In the genomic region with DNA sequence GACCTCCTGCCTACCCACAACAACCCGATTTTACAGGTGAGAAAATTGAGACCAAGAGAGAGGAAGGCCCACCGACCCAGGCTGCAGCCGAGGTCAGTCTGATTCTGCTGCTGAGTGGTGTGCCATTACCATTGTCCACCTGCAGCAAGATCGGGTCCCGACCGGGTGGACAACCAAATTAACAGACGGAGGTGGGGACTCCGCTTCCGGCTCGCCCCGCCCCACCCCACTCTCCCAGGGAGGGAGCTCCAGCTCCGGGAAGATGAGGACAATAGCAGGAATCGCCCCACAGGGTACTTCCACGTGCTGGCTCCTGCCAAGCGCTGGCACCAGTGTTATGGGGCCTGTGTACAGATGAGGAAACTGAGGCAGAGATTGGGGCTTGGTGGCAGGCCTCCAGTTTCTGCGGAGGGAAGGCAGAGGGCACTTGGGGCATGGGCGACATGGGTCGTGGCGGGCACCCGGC, we compare ENCODE assay signal across 8 cellular contexts. TPM values are rescaled to one million over a fixed set of nuclear protein-coding genes. Genes with fewer than 3 reads are reported as not detected.
DNase-seq lines count a peak whose midpoint lies in the region; ATAC-seq and TF ChIP-seq lines count a peak whose summit lies in the region.

No MANE protein-coding gene starts in this region.

- peak overlapping the region; percentile 51 for H3K4me3 ChIP-seq in A673 (ENCODE audit: low read depth, low read length, poor library complexity, severe bottlenecking)
- H3K4me3 ChIP-seq in HUES6 (ENCODE audit: low read depth, low read length) = peak overlapping the region; percentile 77
- peak overlapping the region; percentile 67 to 68 for H3K4me3 ChIP-seq in muscle layer of duodenum (ENCODE audit: low read depth in 1 of 2, low read length in 2 of 2)

- H3K9me3 Mint-ChIP-seq in effector memory CD8-positive, alpha-beta T cell = no peaks in the 10 kb centered on the region

- TF ChIP-seq CTCF in A673 (conservative IDR thresholded peaks at IDR 0.05; ENCODE audit: low read depth, low read length) = no peak

- peak; percentile 9 for ATAC-seq in effector memory CD8-positive, alpha-beta T cell (replicated peaks)
- ATAC-seq in HG03095 (IDR thresholded peaks at IDR 0.05; ENCODE audit: unreplicated experiment) (no peak), GM18870 (IDR thresholded peaks at IDR 0.05; ENCODE audit: unreplicated experiment) (no peak), HG03045 (IDR thresholded peaks at IDR 0.05; ENCODE audit: unreplicated experiment) (no peak)

- peak overlapping the region; percentile 88 for H3K9ac ChIP-seq in HUES6 (ENCODE audit: low read length)

- peaks cover 5% of the 10 kb centered on the region for H3K36me3 Mint-ChIP-seq in effector memory CD8-positive, alpha-beta T cell (ENCODE audit: insufficient read depth)

- H3K27ac Mint-ChIP-seq in effector memory CD8-positive, alpha-beta T cell = peak overlapping the region in 1 of 2 donors; percentile 70

- H3K27me3 ChIP-seq in A673 (replicated peaks; ENCODE audit: insufficient read depth, low read depth, low read length, poor library complexity) (no peaks in the 10 kb centered on the region), HUES6 (ENCODE audit: control insufficient read depth, insufficient read depth, low read length) (peaks cover 38% of the 10 kb centered on the region), muscle layer of duodenum (ENCODE audit: low read depth, low read length) (no peaks in the 10 kb centered on the region)

- intact Hi-C loops in A673 (cut with micrococcal nuclease; ENCODE audit: unreplicated experiment) = no loop called here

- H3K4me1 Mint-ChIP-seq in effector memory CD8-positive, alpha-beta T cell (ENCODE audit: low read depth in 2 of 2) = peaks cover 7 to 8% of the 10 kb centered on the region in 2 donors

- no peak overlapping the region for H3K27ac ChIP-seq in A673 (ENCODE audit: low read depth, low read length, poor library complexity, severe bottlenecking)
- no peak overlapping the region for H3K27ac ChIP-seq in HUES6 (ENCODE audit: low read depth, low read length)
- H3K27ac ChIP-seq in muscle layer of duodenum (ENCODE audit: low read length) = no peak overlapping the region

- no TSS peak for BruUV-seq in A673 (replicated peaks; lab: Mats Ljungman, UMichigan)

- DNase-seq in A673 (ENCODE audit: low spot score) = no peak
- DNase-seq in effector memory CD8-positive, alpha-beta T cell = no peak
- DNase-seq in DMS79 treated with DMSO at 0.1 percent for 48 hours (lab: John Stamatoyannopoulos, UW) = no peak

- peak overlapping the region; percentile 82 to 83 for H3K4me3 Mint-ChIP-seq in effector memory CD8-positive, alpha-beta T cell

- POLR2A ChIA-PET in A673 (lab: Charles Lee; ENCODE audit: low non-redundant PET) = interaction anchor here (0.9 kb wide), 1 partner anchor 540 kb away, joined by 3 read pairs; no protein-coding TSS in a partner anchor

- H3K4me1 ChIP-seq in A673 (ENCODE audit: insufficient read depth, low read length, poor library complexity, severe bottlenecking) (peaks cover 5% of the 10 kb centered on the region), HUES6 (ENCODE audit: control insufficient read depth, insufficient read depth, low read length) (peaks cover 23% of the 10 kb centered on the region), muscle layer of duodenum (ENCODE audit: control insufficient read depth in 1 of 2, insufficient read depth in 2 of 2, low read length in 2 of 2) (peaks cover 0 to 3% of the 10 kb centered on the region in 2 donors)

- H3K9me3 ChIP-seq in A673 (ENCODE audit: low read depth, low read length, poor library complexity, severe bottlenecking) (no peaks in the 10 kb centered on the region), HUES6 (ENCODE audit: control insufficient read depth, insufficient read depth, low read depth, low read length) (no peaks in the 10 kb centered on the region), muscle layer of duodenum (ENCODE audit: control insufficient read depth in 1 of 2, low read length in 2 of 2) (no peaks in the 10 kb centered on the region)

- CTCF ChIA-PET in A673 (lab: Charles Lee) = no interaction called here

- H3K36me3 ChIP-seq in A673 (ENCODE audit: insufficient read depth, low read length, poor library complexity, severe bottlenecking) (no peaks in the 10 kb centered on the region), HUES6 (ENCODE audit: control insufficient read depth, insufficient read depth, low read length) (no peaks in the 10 kb centered on the region), muscle layer of duodenum (ENCODE audit: control insufficient read depth in 1 of 2, insufficient read depth in 2 of 2, low read length in 2 of 2) (no peaks in the 10 kb centered on the region)

- peaks cover 40 to 58% of the 10 kb centered on the region in 2 donors for H3K27me3 Mint-ChIP-seq in effector memory CD8-positive, alpha-beta T cell

RNA-seq across cellular contexts. Expression of a gene that starts 0.4 kb away (rescaled TPM):
- 4.0 and 6.5 TPM in 2 replicates for total RNA-seq in A673 (2021)

RNA-seq across cellular contexts. Expression of a gene that starts 12.5 kb away (rescaled TPM):
- 1.0 and 1.4 TPM in 2 replicates for total RNA-seq in A673 (2021)

RNA-seq across cellular contexts. Expression of a gene that starts 38.6 kb away (rescaled TPM):
- 343 and 350 TPM in 2 replicates for total RNA-seq in A673 (2021)
